24 cellular contexts compared by ENCODE assay signal in genomic region chr12:70213707-70214106, GRCh38.
"Had no signal": no experiment of that assay in that cellular context is flagged by ENCODE, and none has a peak within 500 bp of the region (broad histone marks: within the 10 kb centered on the region; RNA-seq: fewer than 3 reads in every experiment).

No MANE protein-coding gene starts in this region.

- H3K4me3 Mint-ChIP-seq: mesothelial cell of epicardium had no signal

- H3K9me3 ChIP-seq: gastrocnemius medialis had no signal

- FAIRE-seq: colon, endothelial cell of umbilical vein, islet of Langerhans, keratinocyte had no signal

- H3K4me1 ChIP-seq: esophagus muscularis mucosa, heart right ventricle, left lung, lower lobe of right lung had no signal

- ATAC-seq: gastrocnemius medialis, heart right ventricle, left cardiac atrium, left lung, left ventricle myocardium superior, lower lobe of right lung, mucosa of descending colon had no signal

- H3K36me3 ChIP-seq: esophagus muscularis mucosa, gastrocnemius medialis, left lung, lower lobe of right lung had no signal

- H3K4me1 Mint-ChIP-seq: mesothelial cell of epicardium had no signal

- H3K27me3 ChIP-seq: dorsolateral prefrontal cortex, esophagus muscularis mucosa, gastrocnemius medialis, heart right ventricle, left lung had no signal

- H3K27ac Mint-ChIP-seq: mesothelial cell of epicardium had no signal

- DNase-seq: dermis blood vessel endothelial cell; dorsolateral prefrontal cortex; effector CD4-positive, alpha-beta T cell; effector memory CD4-positive, alpha-beta T cell; foreskin fibroblast; foreskin melanocyte; gastrocnemius medialis; glutamatergic neuron; head of caudate nucleus; heart right ventricle; hippocampal formation; left cardiac atrium; left lung; left ventricle myocardium superior; lower lobe of right lung; mesenchymal stem cell; mucosa of descending colon had no signal

- H3K4me3 ChIP-seq: coronary artery, dorsolateral prefrontal cortex, esophagus muscularis mucosa, gastrocnemius medialis, heart right ventricle, left lung, lower lobe of right lung, mucosa of descending colon had no signal

- H3K27ac ChIP-seq: coronary artery, dorsolateral prefrontal cortex, esophagus muscularis mucosa, gastrocnemius medialis, heart right ventricle, left lung, lower lobe of right lung had no signal
